Comparison of ENCODE assay signal across 20 cellular contexts in the genomic region with DNA sequence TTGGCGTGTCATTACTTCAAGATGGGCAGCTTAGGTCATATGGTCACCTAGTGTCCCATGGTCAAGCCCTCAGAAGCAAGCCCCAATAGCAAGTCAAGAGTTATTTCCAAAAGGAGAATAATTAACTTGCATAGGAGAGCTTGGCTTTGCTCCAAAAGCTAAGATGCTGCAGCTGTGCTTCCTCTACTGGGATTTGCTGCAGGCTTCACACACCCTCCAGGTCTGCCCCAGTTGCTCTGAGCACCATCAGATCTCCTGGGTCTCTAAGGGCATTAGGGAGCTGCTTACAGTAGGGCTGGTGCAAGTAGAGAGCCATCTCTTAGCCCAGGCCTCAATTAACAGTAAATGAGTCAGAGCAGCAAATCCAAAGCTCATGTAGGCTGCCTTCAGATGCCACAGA. TPM values are rescaled to one million over a fixed set of nuclear protein-coding genes. Genes with fewer than 3 reads are reported as not detected.
DNase-seq lines count a peak whose midpoint lies in the region; ATAC-seq lines count a peak whose summit lies in the region.
"Had no signal": no experiment of that assay in that cellular context is flagged by ENCODE, and none has a peak within 500 bp of the region (broad histone marks: within the 10 kb centered on the region; RNA-seq: fewer than 3 reads in every experiment).

No MANE protein-coding gene starts in this region.

- DNase-seq in Karpas-422 (peak; percentile 45), RPMI7951 (ENCODE audit: low read depth) (peak; percentile 23), glomerular visceral epithelial cell (ENCODE audit: extremely low spot score) (peak; percentile 54), SHP77 (lab: John Stamatoyannopoulos, UW) (no peak), RKO (ENCODE audit: low spot score) (no peak)
- DNase-seq: activated CD4-positive, alpha-beta T cell treated with anti-CD3 and anti-CD28 coated beads, Interleukin-2, amount 50 U/mL, for 1 hour; activated CD8-positive, alpha-beta memory T cell treated with anti-CD3 and anti-CD28 coated beads, Interleukin-2, amount 50 U/mL, for 4 hours; activated effector memory CD4-positive, alpha-beta T cell treated with Interleukin-2 at 50 U/mL for 16 hours; COR-L47; islet precursor cell; mammary epithelial cell; naive B cell; NCI-H2029; NCI-H526 treated with DMSO at 0.1 percent for 48 hours; occipital lobe; stimulated activated CD8-positive, alpha-beta memory T cell treated with anti-CD3 and anti-CD28 coated beads, Interleukin-4, amount 100 ng/mL, for 48 hours had no signal

- H3K4me2 ChIP-seq in BLaER1 treated with 17β-estradiol and CSF1 and Interleukin-3, amounts not matched to agents 10 nM and 100 nM, result peak overlapping the region; percentile 5 to 85 (median 55); a peak in 20 of 22 replicates
- no peak overlapping the region for H3K4me2 ChIP-seq in Karpas-422 (ENCODE audit: low read depth, low read length, poor library complexity, severe bottlenecking)

- H3K27ac ChIP-seq in BLaER1 treated with 17β-estradiol and CSF1 and Interleukin-3, amounts not matched to agents 10 nM and 100 nM, result peak overlapping the region in 6 of 11 experiments; percentile 0 to 79 (median 64); a peak in 9 of 22 replicates
- no peak overlapping the region for H3K27ac ChIP-seq in Karpas-422 (ENCODE audit: low read length)
- H3K27ac ChIP-seq: SJSA1 had no signal

- H3K4me1 ChIP-seq in BLaER1 treated with 17β-estradiol and CSF1 and Interleukin-3, amounts not matched to agents 10 nM and 100 nM, result peaks cover 24 to 64% (median 40%) of the 10 kb centered on the region in 10 experiments
- no peaks in the 10 kb centered on the region for H3K4me1 ChIP-seq in Karpas-422 (ENCODE audit: low read length)

- peaks cover 42 to 69% (median 53%) of the 10 kb centered on the region in 11 experiments for H3K36me3 ChIP-seq in BLaER1 treated with 17β-estradiol and CSF1 and Interleukin-3, amounts not matched to agents 10 nM and 100 nM
- peaks cover 20% of the 10 kb centered on the region for H3K36me3 ChIP-seq in Karpas-422 (ENCODE audit: insufficient read depth, low read length)

- no peak overlapping the region for H2AFZ ChIP-seq in Karpas-422 (ENCODE audit: low read length)

- H3K79me2 ChIP-seq in Karpas-422 (ENCODE audit: low read length), result peaks cover 5% of the 10 kb centered on the region; the same call in 1 of the 2 replicates

- H3K27me3 ChIP-seq in BLaER1 treated with 17β-estradiol and CSF1 and Interleukin-3, amounts not matched to agents 10 nM and 100 nM, result no peaks in the 10 kb centered on the region
- H3K27me3 ChIP-seq in Karpas-422 (ENCODE audit: low read length), result no peaks in the 10 kb centered on the region
- H3K27me3 ChIP-seq: SJSA1 had no signal

- H4K20me1 ChIP-seq in BLaER1 treated with 17β-estradiol and CSF1 and Interleukin-3, amounts not matched to agents 10 nM and 100 nM, result peaks cover 0 to 28% (median 14%) of the 10 kb centered on the region in 11 experiments; a peak in 14 of 22 replicates
- peaks cover 4% of the 10 kb centered on the region for H4K20me1 ChIP-seq in Karpas-422 (ENCODE audit: insufficient read depth, low read depth, low read length)

- peak overlapping the region in 1 of 10 experiments; percentile 5; a peak in 1 of 20 replicates for H3K4me3 ChIP-seq in BLaER1 treated with 17β-estradiol and CSF1 and Interleukin-3, amounts not matched to agents 10 nM and 100 nM
- no peak overlapping the region for H3K4me3 ChIP-seq in Karpas-422 (ENCODE audit: low read length)
- H3K4me3 ChIP-seq: SJSA1 had no signal

- H3K9ac ChIP-seq in BLaER1 treated with 17β-estradiol and CSF1 and Interleukin-3, amounts not matched to agents 10 nM and 100 nM, result peak overlapping the region in 4 of 11 experiments; percentile 9 to 58 (median 45); a peak in 4 of 22 replicates
- no peak overlapping the region for H3K9ac ChIP-seq in Karpas-422 (ENCODE audit: low read length)

- H3K9me3 ChIP-seq in BLaER1 treated with 17β-estradiol and CSF1 and Interleukin-3, amounts not matched to agents 10 nM and 100 nM (replicated peaks in 1 of 11), result peaks cover 0 to 19% (median 0%) of the 10 kb centered on the region in 11 experiments; a peak in 4 of 22 replicates
- H3K9me3 ChIP-seq in Karpas-422 (ENCODE audit: low read length), result no peaks in the 10 kb centered on the region
- H3K9me3 ChIP-seq: SJSA1 had no signal

- no peak for ATAC-seq in HG03457 (IDR thresholded peaks at IDR 0.05; ENCODE audit: unreplicated experiment)
- no peak for ATAC-seq in GM19324 (IDR thresholded peaks at IDR 0.05; ENCODE audit: low FRiP score, unreplicated experiment)

- no peaks in the 10 kb centered on the region for H3K9me2 ChIP-seq in Karpas-422 (replicated peaks; ENCODE audit: insufficient read depth, low read length)

RNA-seq across cellular contexts. Expression of gene THUMPD2, which starts 46.6 kb away (rescaled TPM):
- 16.5 and 19.7 TPM in 2 replicates for total RNA-seq in Karpas-422 (2014; rRNA removed; shearing (Covaris generic); ENCODE audit: low replicate concordance)
- 6.5 and 7.2 TPM in 2 replicates for total RNA-seq in RPMI7951 (2014; rRNA removed; shearing (Covaris generic))

Comparison
In these comparisons a context has a peak if more than half of its experiments do, and no peak if none do; other contexts are left out.
1. DNase-seq: peak in Karpas-422 (single experiment), RPMI7951 (single experiment) and glomerular visceral epithelial cell (single experiment); none in SHP77 (0 of 2) and RKO (single experiment).